8 cellular contexts compared by ENCODE assay signal in the genomic region with DNA sequence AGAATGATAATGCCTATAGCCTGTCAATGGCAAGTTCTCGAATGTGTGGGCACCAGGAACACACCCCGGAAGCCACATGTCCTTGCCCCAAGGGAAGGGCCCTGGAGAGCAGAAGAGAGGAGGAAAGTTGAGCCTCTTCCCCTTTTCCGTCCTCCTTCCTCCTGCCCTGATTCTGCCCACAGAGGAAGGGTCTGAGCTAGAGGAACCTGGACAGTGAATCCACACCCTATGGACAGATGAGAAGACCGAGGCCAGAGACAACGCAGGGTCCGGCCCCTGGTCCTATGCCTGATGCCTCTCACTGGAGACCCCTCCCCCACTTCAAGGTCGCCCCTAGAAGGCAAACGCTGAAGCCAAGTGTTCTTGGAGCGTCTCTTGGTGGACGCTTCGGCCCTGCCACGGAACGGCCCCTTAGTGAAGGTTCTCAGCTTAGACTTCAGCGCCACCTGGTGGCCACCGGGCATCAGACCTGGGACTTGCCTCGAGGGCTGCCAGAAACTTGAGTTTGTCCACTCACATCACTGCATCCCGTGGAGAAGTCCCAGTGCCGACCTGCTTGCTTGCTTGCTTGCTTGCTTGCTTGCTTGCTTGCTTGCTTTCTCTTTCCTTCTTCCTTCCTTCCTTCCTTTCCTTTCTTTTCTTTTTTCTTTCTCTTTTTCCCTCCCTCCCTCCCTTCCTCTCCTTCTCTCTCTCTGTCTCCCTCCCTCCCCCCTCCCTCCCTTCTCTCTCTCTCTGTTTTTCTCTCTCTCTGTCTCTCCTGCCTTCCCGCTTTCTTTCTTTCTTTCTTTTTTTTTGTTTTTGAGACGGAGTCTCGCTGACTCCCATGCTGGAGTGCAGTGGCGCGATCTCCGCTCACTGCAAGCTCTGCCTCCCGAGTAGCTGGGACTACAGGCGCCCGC. TPM values are rescaled to one million over a fixed set of nuclear protein-coding genes. Genes with fewer than 3 reads are reported as not detected.
DNase-seq lines count a peak whose midpoint lies in the region; ATAC-seq, FAIRE-seq and TF ChIP-seq lines count a peak whose summit lies in the region.

No MANE protein-coding gene starts in this region.

- H3K36me3 ChIP-seq in SK-N-SH (replicated peaks in 1 of 2; ENCODE audit: control insufficient read depth in 1 of 2, insufficient read depth in 2 of 2, low read length in 1 of 2) (no peaks in the 10 kb centered on the region), pancreas (no peaks in the 10 kb centered on the region), thoracic aorta (no peaks in the 10 kb centered on the region)

- H4K20me1 ChIP-seq in SK-N-SH (ENCODE audit: insufficient read depth) = no peaks in the 10 kb centered on the region

- ATAC-seq in GM21423 (IDR thresholded peaks at IDR 0.05; ENCODE audit: unreplicated experiment) = peak; percentile 52
- ATAC-seq in pancreas = peak; percentile 94 to 99 (median 98)
- peak; percentile 90 for ATAC-seq in thoracic aorta (ENCODE audit: insufficient number of reproducible peaks, low FRiP score, low read depth)

- TF ChIP-seq RAD21 in SK-N-SH (IDR thresholded peaks at IDR 0.05; ENCODE audit: low read length) = peak; percentile 97

- CTCF ChIA-PET in SK-N-SH (lab: Yijun Ruan, JAX) = interaction anchor here (0.6 to 5.2 kb wide), 25 partner anchors 8 to 499 kb away, joined by 3 to 42 read pairs (median 4); partner anchors contain the start of genes ANKFY1 and MYBBP1A

- TF ChIP-seq EP300 in SK-N-SH (IDR thresholded peaks at IDR 0.05; ENCODE audit: borderline replicate concordance in 1 of 2, low read depth in 1 of 2, low read length in 1 of 2) = no peak

- no peaks in the 10 kb centered on the region for H3K79me2 ChIP-seq in SK-N-SH (ENCODE audit: insufficient read depth)

- peak overlapping the region; percentile 66; the same call in 1 of the 2 replicates for H2AFZ ChIP-seq in SK-N-SH (ENCODE audit: low read depth)

- H3K27me3 ChIP-seq in SK-N-SH (ENCODE audit: insufficient read depth) (no peaks in the 10 kb centered on the region), pancreas (no peaks in the 10 kb centered on the region), thoracic aorta (replicated peaks; ENCODE audit: insufficient read depth) (no peaks in the 10 kb centered on the region)

- peak overlapping the region in 1 of 2 experiments; percentile 51; a peak in 1 of 4 replicates for H3K4me3 ChIP-seq in SK-N-SH (ENCODE audit: low read depth in 2 of 2, low read length in 1 of 2)
- no peak overlapping the region for H3K4me3 ChIP-seq in pancreas
- H3K4me3 ChIP-seq in thoracic aorta = peak overlapping the region; percentile 56

- intact Hi-C loops in pancreas (cut with DNase I) = no loop called here

- H3F3A ChIP-seq in SK-N-SH (replicated peaks; ENCODE audit: insufficient read depth) = no peaks in the 10 kb centered on the region

- no peaks in the 10 kb centered on the region for H3K9me2 ChIP-seq in SK-N-SH

- H3K9me3 ChIP-seq in SK-N-SH = no peaks in the 10 kb centered on the region
- H3K9me3 ChIP-seq in pancreas = no peaks in the 10 kb centered on the region
- no peaks in the 10 kb centered on the region for H3K9me3 ChIP-seq in thoracic aorta

- POLR2A ChIA-PET in SK-N-SH (lab: Yijun Ruan, JAX) = no interaction called here

- peak overlapping the region; percentile 7; the same call in 1 of the 2 replicates for H3K4me2 ChIP-seq in SK-N-SH

- WGBS in SK-N-SH (ENCODE audit: low lambda C conversion rate) = 31% methylated on average over 26 of the region's 27 CpGs
- WGBS in pancreas, 2 donors = 34% methylated on average over 27 of the region's 27 CpGs

- no peak overlapping the region for H3K27ac ChIP-seq in SK-N-SH (ENCODE audit: low read depth in 2 of 2, low read length in 1 of 2)
- H3K27ac ChIP-seq in pancreas = no peak overlapping the region
- no peak overlapping the region for H3K27ac ChIP-seq in thoracic aorta

- DNase-seq in Ammon's horn (ENCODE audit: low spot score) (peak; percentile 93), NCI-H1092 treated with DMSO at 0.1 percent for 48 hours (lab: John Stamatoyannopoulos, UW) (peak; percentile 47), SK-N-SH (peak; percentile 85), globus pallidus (ENCODE audit: low spot score) (peak; percentile 83), pancreas (peak; percentile 78 to 99 (median 92)), thoracic aorta (ENCODE audit: low spot score) (peak; percentile 73)
- DNase-seq in activated naive CD4-positive, alpha-beta T cell (lab: John Stamatoyannopoulos, UW) = peak; percentile 84 to 91 (median 90)

- FAIRE-seq in pancreas (lab: Jason Lieb, UNC) = no peak

- H3K9ac ChIP-seq in SK-N-SH = no peak overlapping the region

- TF ChIP-seq CTCF in SK-N-SH (IDR thresholded peaks at IDR 0.05) (peak; percentile 89), pancreas (IDR thresholded peaks at IDR 0.05) (peak; percentile 79 to 91 (median 90)), thoracic aorta (IDR thresholded peaks at IDR 0.05) (peak; percentile 88)

- H3K4me1 ChIP-seq in SK-N-SH (ENCODE audit: control insufficient read depth in 1 of 2, insufficient read depth in 2 of 2, low read depth in 1 of 2, low read length in 1 of 2) = no peaks in the 10 kb centered on the region; a peak in 1 of 4 replicates
- peaks cover 0 to 5% (median 0%) of the 10 kb centered on the region in 3 donors for H3K4me1 ChIP-seq in pancreas
- H3K4me1 ChIP-seq in thoracic aorta (ENCODE audit: control insufficient read depth in 1 of 2, low read depth in 2 of 2) = peaks cover 0 to 3% of the 10 kb centered on the region in 2 donors

TF ChIP-seq in SK-N-SH, 30 proteins besides CTCF, POLR2A, EP300 and RAD21:
- no peak for TF ChIP-seq TAF1 (IDR thresholded peaks at IDR 0.05; ENCODE audit: borderline replicate concordance, low read depth, low read length)
- TF ChIP-seq PBX3 (IDR thresholded peaks at IDR 0.05) = no peak
- peak; percentile 94 for TF ChIP-seq SMC3 (IDR thresholded peaks at IDR 0.05; ENCODE audit: low read depth, low read length)
- peak; percentile 4; the same call in 1 of the 2 replicates for TF ChIP-seq NRF1 (IDR thresholded peaks at IDR 0.05; ENCODE audit: low read depth, low read length)
- TF ChIP-seq, protein P1, sequence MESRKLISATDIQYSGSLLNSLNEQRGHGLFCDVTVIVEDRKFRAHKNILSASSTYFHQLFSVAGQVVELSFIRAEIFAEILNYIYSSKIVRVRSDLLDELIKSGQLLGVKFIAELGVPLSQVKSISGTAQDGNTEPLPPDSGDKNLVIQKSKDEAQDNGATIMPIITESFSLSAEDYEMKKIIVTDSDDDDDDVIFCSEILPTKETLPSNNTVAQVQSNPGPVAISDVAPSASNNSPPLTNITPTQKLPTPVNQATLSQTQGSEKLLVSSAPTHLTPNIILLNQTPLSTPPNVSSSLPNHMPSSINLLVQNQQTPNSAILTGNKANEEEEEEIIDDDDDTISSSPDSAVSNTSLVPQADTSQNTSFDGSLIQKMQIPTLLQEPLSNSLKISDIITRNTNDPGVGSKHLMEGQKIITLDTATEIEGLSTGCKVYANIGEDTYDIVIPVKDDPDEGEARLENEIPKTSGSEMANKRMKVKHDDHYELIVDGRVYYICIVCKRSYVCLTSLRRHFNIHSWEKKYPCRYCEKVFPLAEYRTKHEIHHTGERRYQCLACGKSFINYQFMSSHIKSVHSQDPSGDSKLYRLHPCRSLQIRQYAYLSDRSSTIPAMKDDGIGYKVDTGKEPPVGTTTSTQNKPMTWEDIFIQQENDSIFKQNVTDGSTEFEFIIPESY (IDR thresholded peaks at IDR 0.05; ENCODE audit: borderline replicate concordance, low read depth) = no peak

RNA-seq across cellular contexts. Expression of gene SPNS3, which starts 20.6 kb away (rescaled TPM):
- polyA plus RNA-seq in SK-N-SH (2012; rRNA removed) (0.05 TPM in 1 of 2 replicates, not detected in the other), pancreas (under 1 TPM; 0.84 to 0.96 TPM)
- 0.03 and 0.04 TPM in 2 replicates for polyA plus RNA-seq in SK-N-SH (2012; cell fraction: cytosol; rRNA removed)
- polyA plus RNA-seq in SK-N-SH (2012; cell fraction: nucleus; rRNA removed) = 0.08 and 0.19 TPM in 2 replicates
- total RNA-seq in pancreas (under 1 TPM; 0.08 to 0.89 (median 0.44) TPM), thoracic aorta (1 to 10 TPM in 1 of 2 donors, not detected in 1; 1.9 TPM)

RNA-seq across cellular contexts. Expression of gene UBE2G1, which starts 46.7 kb away (rescaled TPM):
- polyA plus RNA-seq in SK-N-SH (2012; rRNA removed) (23.2 and 26.2 TPM in 2 replicates), pancreas (1 to 10 TPM; 4.3 to 8.1 TPM)
- 34.1 and 38.8 TPM in 2 replicates for polyA plus RNA-seq in SK-N-SH (2012; cell fraction: cytosol; rRNA removed)
- polyA plus RNA-seq in SK-N-SH (2012; cell fraction: nucleus; rRNA removed) = 12.0 and 18.0 TPM in 2 replicates
- total RNA-seq in pancreas (10 to 100 TPM; 19.7 to 29.3 (median 23.7) TPM), thoracic aorta (10 to 100 TPM; 38.8 to 47.7 TPM)
